Comparison of ENCODE assay signal across 1 cellular context in the genomic region with DNA sequence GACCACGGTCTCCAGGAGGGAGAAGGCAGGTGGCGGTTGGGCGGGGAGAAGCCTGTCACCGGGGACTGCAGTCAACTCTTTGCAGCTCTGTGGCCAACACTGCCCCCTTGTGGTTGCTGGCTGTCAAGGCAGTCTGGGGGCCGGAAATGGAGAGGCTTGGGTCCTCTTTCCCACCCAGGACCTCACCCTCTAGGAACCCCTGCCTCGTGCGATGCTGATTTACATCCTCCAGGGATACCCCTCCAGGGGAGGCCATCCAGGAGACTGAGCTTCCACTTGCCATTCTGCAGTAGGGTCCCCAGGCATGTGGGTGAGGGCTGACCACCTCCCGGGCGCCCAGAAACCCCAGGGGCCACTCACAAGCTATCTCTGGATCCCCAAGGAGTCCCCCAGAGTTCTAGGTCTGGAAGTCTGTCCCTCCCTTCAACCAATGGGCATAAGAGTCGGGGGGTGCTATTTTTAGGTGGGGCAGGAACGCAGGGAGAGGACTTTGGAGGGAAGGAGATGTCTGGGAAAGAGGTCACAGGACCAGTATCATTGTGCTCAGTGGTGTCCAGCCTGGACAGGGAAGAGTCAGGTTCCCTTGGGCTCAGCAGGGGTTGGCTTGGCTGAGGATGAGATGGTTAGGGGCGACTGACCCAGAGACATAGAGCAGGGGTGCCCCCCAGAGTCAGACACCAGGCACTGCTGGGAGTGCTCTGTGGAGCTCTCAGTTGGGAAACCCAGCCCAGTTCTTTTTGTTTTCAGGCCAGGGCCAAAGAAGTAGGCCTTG.
TF ChIP-seq lines count a peak whose summit lies in the region.

No MANE protein-coding gene starts in this region.

TF ChIP-seq in SK-N-SH, 30 proteins besides CTCF, POLR2A, EP300 and RAD21 (continued from another document):
- TF ChIP-seq REST (IDR thresholded peaks at IDR 0.05; ENCODE audit: low read depth, low read length) (no peak), CHD2 (IDR thresholded peaks at IDR 0.05; ENCODE audit: low read length, partially characterized antibody) (peak; percentile 11), RCOR1 (IDR thresholded peaks at IDR 0.05; ENCODE audit: low read length) (no peak)
